In the genomic region with DNA sequence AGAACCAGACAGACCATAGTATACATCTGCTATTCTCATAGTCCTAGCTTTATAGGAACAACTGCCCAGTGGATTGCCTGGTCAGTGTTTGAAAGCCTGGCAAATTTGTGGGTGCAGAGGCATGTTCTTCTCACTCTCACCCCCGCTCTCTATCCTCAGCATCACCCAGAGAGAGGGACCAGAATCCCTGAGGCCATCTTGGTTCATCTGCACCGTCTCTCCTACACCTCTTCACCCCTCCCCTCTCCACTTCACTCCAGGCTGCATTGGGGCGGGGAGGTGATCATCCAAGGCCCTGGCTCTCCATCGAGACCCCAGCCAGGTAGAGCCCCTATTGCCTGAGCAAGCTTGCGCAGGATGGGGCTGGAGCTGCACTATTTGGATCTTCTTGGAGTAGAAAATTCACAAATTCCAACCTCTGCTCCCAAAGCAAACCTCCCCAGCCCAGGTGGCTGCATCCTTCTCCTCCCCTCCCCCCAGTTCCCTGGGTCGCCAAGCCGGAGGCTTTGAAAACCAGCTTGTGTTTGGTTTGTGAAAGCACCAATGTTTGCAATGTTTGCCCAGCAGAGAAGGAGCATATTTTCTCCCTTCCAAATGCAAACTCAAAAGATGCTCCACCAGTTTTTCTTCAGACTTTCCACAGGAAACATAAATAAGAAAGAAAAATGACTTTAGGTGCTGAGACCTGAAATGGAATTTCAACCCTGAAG, we compare ENCODE assay signal across 2 cellular contexts.
TF ChIP-seq lines count a peak whose summit lies in the region.

No MANE protein-coding gene starts in this region.

TF ChIP-seq in GM23338, 12 proteins besides CTCF, POLR2A, EP300 and RAD21 (continued from another document):
- TF ChIP-seq NANOG (IDR thresholded peaks at IDR 0.05; ENCODE audit: borderline replicate concordance) (no peak), JUNB (IDR thresholded peaks at IDR 0.05; ENCODE audit: unreplicated experiment) (no peak), EZH2phosphoT487 (IDR thresholded peaks at IDR 0.05; ENCODE audit: unreplicated experiment) (no peak), POLR2AphosphoS5 (IDR thresholded peaks at IDR 0.05; ENCODE audit: low read depth) (no peak), ZNF114 (CRISPR knock-in tag; IDR thresholded peaks at IDR 0.05) (no peak), STAT1 (IDR thresholded peaks at IDR 0.05; ENCODE audit: unreplicated experiment) (no peak), ZNF331 (CRISPR knock-in tag; IDR thresholded peaks at IDR 0.05; ENCODE audit: low read depth) (no peak)
- TF ChIP-seq, protein P1, sequence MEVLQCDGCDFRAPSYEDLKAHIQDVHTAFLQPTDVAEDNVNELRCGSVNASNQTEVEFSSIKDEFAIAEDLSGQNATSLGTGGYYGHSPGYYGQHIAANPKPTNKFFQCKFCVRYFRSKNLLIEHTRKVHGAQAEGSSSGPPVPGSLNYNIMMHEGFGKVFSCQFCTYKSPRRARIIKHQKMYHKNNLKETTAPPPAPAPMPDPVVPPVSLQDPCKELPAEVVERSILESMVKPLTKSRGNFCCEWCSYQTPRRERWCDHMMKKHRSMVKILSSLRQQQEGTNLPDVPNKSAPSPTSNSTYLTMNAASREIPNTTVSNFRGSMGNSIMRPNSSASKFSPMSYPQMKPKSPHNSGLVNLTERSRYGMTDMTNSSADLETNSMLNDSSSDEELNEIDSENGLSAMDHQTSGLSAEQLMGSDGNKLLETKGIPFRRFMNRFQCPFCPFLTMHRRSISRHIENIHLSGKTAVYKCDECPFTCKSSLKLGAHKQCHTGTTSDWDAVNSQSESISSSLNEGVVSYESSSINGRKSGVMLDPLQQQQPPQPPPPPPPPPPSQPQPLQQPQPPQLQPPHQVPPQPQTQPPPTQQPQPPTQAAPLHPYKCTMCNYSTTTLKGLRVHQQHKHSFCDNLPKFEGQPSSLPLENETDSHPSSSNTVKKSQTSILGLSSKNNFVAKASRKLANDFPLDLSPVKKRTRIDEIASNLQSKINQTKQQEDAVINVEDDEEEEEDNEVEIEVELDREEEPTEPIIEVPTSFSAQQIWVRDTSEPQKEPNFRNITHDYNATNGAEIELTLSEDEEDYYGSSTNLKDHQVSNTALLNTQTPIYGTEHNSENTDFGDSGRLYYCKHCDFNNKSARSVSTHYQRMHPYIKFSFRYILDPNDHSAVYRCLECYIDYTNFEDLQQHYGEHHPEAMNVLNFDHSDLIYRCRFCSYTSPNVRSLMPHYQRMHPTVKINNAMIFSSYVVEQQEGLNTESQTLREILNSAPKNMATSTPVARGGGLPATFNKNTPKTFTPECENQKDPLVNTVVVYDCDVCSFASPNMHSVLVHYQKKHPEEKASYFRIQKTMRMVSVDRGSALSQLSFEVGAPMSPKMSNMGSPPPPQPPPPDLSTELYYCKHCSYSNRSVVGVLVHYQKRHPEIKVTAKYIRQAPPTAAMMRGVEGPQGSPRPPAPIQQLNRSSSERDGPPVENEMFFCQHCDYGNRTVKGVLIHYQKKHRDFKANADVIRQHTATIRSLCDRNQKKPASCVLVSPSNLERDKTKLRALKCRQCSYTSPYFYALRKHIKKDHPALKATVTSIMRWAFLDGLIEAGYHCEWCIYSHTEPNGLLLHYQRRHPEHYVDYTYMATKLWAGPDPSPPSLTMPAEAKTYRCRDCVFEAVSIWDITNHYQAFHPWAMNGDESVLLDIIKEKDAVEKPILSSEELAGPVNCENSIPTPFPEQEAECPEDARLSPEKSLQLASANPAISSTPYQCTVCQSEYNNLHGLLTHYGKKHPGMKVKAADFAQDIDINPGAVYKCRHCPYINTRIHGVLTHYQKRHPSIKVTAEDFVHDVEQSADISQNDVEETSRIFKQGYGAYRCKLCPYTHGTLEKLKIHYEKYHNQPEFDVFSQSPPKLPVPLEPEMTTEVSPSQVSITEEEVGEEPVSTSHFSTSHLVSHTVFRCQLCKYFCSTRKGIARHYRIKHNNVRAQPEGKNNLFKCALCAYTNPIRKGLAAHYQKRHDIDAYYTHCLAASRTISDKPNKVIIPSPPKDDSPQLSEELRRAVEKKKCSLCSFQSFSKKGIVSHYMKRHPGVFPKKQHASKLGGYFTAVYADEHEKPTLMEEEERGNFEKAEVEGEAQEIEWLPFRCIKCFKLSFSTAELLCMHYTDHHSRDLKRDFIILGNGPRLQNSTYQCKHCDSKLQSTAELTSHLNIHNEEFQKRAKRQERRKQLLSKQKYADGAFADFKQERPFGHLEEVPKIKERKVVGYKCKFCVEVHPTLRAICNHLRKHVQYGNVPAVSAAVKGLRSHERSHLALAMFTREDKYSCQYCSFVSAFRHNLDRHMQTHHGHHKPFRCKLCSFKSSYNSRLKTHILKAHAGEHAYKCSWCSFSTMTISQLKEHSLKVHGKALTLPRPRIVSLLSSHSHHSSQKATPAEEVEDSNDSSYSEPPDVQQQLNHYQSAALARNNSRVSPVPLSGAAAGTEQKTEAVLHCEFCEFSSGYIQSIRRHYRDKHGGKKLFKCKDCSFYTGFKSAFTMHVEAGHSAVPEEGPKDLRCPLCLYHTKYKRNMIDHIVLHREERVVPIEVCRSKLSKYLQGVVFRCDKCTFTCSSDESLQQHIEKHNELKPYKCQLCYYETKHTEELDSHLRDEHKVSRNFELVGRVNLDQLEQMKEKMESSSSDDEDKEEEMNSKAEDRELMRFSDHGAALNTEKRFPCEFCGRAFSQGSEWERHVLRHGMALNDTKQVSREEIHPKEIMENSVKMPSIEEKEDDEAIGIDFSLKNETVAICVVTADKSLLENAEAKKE (CRISPR knock-in tag; IDR thresholded peaks at IDR 0.05), result no peak
- TF ChIP-seq, protein P2, sequence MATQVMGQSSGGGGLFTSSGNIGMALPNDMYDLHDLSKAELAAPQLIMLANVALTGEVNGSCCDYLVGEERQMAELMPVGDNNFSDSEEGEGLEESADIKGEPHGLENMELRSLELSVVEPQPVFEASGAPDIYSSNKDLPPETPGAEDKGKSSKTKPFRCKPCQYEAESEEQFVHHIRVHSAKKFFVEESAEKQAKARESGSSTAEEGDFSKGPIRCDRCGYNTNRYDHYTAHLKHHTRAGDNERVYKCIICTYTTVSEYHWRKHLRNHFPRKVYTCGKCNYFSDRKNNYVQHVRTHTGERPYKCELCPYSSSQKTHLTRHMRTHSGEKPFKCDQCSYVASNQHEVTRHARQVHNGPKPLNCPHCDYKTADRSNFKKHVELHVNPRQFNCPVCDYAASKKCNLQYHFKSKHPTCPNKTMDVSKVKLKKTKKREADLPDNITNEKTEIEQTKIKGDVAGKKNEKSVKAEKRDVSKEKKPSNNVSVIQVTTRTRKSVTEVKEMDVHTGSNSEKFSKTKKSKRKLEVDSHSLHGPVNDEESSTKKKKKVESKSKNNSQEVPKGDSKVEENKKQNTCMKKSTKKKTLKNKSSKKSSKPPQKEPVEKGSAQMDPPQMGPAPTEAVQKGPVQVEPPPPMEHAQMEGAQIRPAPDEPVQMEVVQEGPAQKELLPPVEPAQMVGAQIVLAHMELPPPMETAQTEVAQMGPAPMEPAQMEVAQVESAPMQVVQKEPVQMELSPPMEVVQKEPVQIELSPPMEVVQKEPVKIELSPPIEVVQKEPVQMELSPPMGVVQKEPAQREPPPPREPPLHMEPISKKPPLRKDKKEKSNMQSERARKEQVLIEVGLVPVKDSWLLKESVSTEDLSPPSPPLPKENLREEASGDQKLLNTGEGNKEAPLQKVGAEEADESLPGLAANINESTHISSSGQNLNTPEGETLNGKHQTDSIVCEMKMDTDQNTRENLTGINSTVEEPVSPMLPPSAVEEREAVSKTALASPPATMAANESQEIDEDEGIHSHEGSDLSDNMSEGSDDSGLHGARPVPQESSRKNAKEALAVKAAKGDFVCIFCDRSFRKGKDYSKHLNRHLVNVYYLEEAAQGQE (IDR thresholded peaks at IDR 0.05; ENCODE audit: unreplicated experiment), result no peak

TF ChIP-seq in WTC11, 78 proteins besides CTCF, POLR2A, EP300 and RAD21 (continued from another document):
- TF ChIP-seq, protein P3, sequence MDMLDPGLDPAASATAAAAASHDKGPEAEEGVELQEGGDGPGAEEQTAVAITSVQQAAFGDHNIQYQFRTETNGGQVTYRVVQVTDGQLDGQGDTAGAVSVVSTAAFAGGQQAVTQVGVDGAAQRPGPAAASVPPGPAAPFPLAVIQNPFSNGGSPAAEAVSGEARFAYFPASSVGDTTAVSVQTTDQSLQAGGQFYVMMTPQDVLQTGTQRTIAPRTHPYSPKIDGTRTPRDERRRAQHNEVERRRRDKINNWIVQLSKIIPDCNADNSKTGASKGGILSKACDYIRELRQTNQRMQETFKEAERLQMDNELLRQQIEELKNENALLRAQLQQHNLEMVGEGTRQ (CRISPR knock-in tag; IDR thresholded peaks at IDR 0.05), result no peak
- TF ChIP-seq ESRRA (CRISPR knock-in tag; IDR thresholded peaks at IDR 0.05; ENCODE audit: borderline replicate concordance), result no peak
